ENCODE assay signal across 1 cellular context in the genomic region with DNA sequence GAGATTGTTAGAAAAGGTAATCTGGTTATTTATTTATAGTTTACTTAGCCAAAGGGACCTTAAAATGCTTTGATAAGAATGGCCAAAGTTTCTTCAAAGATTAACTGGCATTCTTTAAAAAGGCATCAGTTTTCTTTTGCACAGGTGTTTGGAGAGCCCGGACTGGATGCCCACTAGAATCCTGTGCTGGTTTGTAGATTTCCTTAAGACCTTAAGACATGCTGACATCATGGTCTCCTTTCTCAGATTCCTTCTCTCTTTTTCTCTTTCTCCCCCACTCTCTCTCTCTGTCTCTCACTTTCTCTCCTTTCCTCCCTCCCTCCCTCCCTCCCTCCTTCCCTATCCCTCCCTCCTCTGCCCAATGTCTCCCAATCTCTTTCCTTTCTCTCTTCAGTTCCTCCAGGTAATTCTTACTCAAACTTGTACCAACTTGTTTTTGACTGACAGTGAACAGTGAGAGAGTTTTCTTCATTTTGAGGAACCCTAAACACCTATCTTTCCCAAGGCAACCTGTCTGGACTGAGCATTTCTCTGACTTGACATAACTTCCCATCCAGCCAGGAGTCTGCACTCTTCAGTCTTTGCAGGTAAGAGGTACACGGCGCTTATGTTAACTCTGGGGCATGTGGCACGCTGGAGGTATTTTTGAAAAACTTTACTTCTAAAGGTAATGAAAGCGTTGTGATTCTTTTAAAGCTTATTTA.
A peak's percentile ranks its signal among the peaks of the same experiment; 100 is the strongest.
TF ChIP-seq lines count a peak whose summit lies in the region.

Gene KCNJ15 (plus strand): TSS at position 393 of the 704 bp plus-strand sequence. CDS start 42,271 bp downstream, outside the sequence.

TF ChIP-seq in K562, 482 proteins besides CTCF, POLR2A, EP300 and RAD21:
- peak; percentile 69 for TF ChIP-seq PCBP2 (IDR thresholded peaks at IDR 0.05; ENCODE audit: low read depth, low read length, poor library complexity, severe bottlenecking)
- TF ChIP-seq, protein P1, sequence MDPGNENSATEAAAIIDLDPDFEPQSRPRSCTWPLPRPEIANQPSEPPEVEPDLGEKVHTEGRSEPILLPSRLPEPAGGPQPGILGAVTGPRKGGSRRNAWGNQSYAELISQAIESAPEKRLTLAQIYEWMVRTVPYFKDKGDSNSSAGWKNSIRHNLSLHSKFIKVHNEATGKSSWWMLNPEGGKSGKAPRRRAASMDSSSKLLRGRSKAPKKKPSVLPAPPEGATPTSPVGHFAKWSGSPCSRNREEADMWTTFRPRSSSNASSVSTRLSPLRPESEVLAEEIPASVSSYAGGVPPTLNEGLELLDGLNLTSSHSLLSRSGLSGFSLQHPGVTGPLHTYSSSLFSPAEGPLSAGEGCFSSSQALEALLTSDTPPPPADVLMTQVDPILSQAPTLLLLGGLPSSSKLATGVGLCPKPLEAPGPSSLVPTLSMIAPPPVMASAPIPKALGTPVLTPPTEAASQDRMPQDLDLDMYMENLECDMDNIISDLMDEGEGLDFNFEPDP (CRISPR knock-in tag; IDR thresholded peaks at IDR 0.05), result no peak
